7 cellular contexts compared by ENCODE assay signal in the genomic region with DNA sequence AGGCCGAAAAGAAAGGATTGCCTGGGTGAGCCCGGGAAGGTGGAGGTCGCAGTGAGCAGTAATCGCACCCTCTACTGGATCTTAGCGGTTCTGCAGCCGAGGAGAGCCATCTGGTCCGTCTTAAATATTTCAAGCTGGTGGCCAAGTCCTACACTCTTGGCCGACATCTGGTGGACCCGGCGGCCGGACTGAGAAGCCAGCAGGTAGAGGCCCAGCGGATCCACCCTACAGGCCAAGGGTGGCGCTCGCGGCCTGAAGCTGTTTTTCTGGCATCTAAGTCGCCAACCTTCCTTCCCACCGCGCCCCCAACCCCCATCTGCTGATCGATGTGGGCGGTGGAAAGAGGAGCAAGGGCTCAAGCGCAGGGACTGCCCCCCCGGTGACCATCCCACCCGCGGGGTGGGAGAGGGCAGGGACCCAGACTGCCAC. TPM values are rescaled to one million over a fixed set of nuclear protein-coding genes. Genes with fewer than 3 reads are reported as not detected.
DNase-seq lines count a peak whose midpoint lies in the region; ATAC-seq and TF ChIP-seq lines count a peak whose summit lies in the region.

No MANE protein-coding gene starts in this region.

- peaks cover 31% of the 10 kb centered on the region for H3K27me3 Mint-ChIP-seq in stimulated activated memory B cell treated with anti-CD40 and anti-IgM and Interleukin-4, amounts not matched to agents 10 μg/mL and 1 μg/mL and 100 μg/mL, for 72 hours

- DNase-seq in NCI-H2227 (lab: John Stamatoyannopoulos, UW; ENCODE audit: unreplicated experiment): peak; percentile 43
- peak; percentile 49 for DNase-seq in fibroblast of pulmonary artery (ENCODE audit: low read depth)
- DNase-seq in sciatic nerve (ENCODE audit: low spot score): peak; percentile 58
- no peak for DNase-seq in hippocampal formation (lab: John Stamatoyannopoulos, UW)

- intact Hi-C loops in sciatic nerve (cut with DNase I): no loop called here

- no peak overlapping the region for H3K4me3 ChIP-seq in fibroblast of pulmonary artery (replicated peaks; ENCODE audit: low read depth, low read length)

- H3K36me3 Mint-ChIP-seq in stimulated activated memory B cell treated with anti-CD40 and anti-IgM and Interleukin-4, amounts not matched to agents 10 μg/mL and 1 μg/mL and 100 μg/mL, for 72 hours: no peaks in the 10 kb centered on the region

- H3K27ac Mint-ChIP-seq in stimulated activated memory B cell treated with anti-CD40 and anti-IgM and Interleukin-4, amounts not matched to agents 10 μg/mL and 1 μg/mL and 100 μg/mL, for 72 hours: no peak overlapping the region

- no peak overlapping the region for H3K4me3 Mint-ChIP-seq in stimulated activated memory B cell treated with anti-CD40 and anti-IgM and Interleukin-4, amounts not matched to agents 10 μg/mL and 1 μg/mL and 100 μg/mL, for 72 hours

- peaks cover 5% of the 10 kb centered on the region for H3K4me1 Mint-ChIP-seq in stimulated activated memory B cell treated with anti-CD40 and anti-IgM and Interleukin-4, amounts not matched to agents 10 μg/mL and 1 μg/mL and 100 μg/mL, for 72 hours

- TF ChIP-seq CTCF in GM12874 (IDR thresholded peaks at IDR 0.05; ENCODE audit: insufficient read depth, low read depth, low read length) (peak; percentile 57), fibroblast of pulmonary artery (IDR thresholded peaks at IDR 0.05; ENCODE audit: low read length, missing control alignments) (peak; percentile 44)

- peaks cover 24% of the 10 kb centered on the region for H3K9me3 Mint-ChIP-seq in stimulated activated memory B cell treated with anti-CD40 and anti-IgM and Interleukin-4, amounts not matched to agents 10 μg/mL and 1 μg/mL and 100 μg/mL, for 72 hours

- peak; percentile 51 for ATAC-seq in sciatic nerve
- no peak for ATAC-seq in HG02763 (IDR thresholded peaks at IDR 0.05; ENCODE audit: unreplicated experiment)
- no peak for ATAC-seq in stimulated activated memory B cell treated with anti-CD40 and anti-IgM and Interleukin-4, amounts not matched to agents 10 μg/mL and 1 μg/mL and 100 μg/mL, for 72 hours

RNA-seq across cellular contexts. Expression of a gene that starts 46.5 kb away (rescaled TPM):
- total RNA-seq in sciatic nerve: 1.8 TPM

Comparison
In these comparisons a context has a peak if more than half of its experiments do, and no peak if none do; other contexts are left out.
1. DNase-seq: peak in NCI-H2227 (single experiment), fibroblast of pulmonary artery (single experiment) and sciatic nerve (single experiment); none in hippocampal formation (0 of 2).